ENCODE assay signal across 27 cellular contexts in genomic region chr1:188778578-188778977, GRCh38.
DNase-seq lines count a peak whose midpoint lies in the region; ATAC-seq, FAIRE-seq and TF ChIP-seq lines count a peak whose summit lies in the region.
"Had no signal": no experiment of that assay in that cellular context is flagged by ENCODE, and none has a peak within 500 bp of the region (broad histone marks: within the 10 kb centered on the region; RNA-seq: fewer than 3 reads in every experiment).

No MANE protein-coding gene starts in this region.

- no peaks in the 10 kb centered on the region for H3K36me3 ChIP-seq in breast epithelium
- no peaks in the 10 kb centered on the region for H3K36me3 ChIP-seq in PC-3 (ENCODE audit: low read depth, low read length)
- H3K36me3 ChIP-seq in endothelial cell of umbilical vein (ENCODE audit: control insufficient read depth in 2 of 2, extremely low read depth in 1 of 2, insufficient read depth in 2 of 2, low read length in 2 of 2), result no peaks in the 10 kb centered on the region
- H3K36me3 ChIP-seq in suprapubic skin, result no peaks in the 10 kb centered on the region
- H3K36me3 ChIP-seq: BLaER1 treated with 17β-estradiol and CSF1 and Interleukin-3, amounts not matched to agents 10 nM and 100 nM had no signal

- H3K27ac ChIP-seq in breast epithelium, result no peak overlapping the region
- 0 out of 2 replicates have a peak overlapping the region, but pooled peaks have one; percentile 13 for H3K27ac ChIP-seq in PC-3 (ENCODE audit: low read length)
- H3K27ac ChIP-seq in endothelial cell of umbilical vein (ENCODE audit: insufficient read depth, low read depth, low read length), result no peak overlapping the region
- H3K27ac ChIP-seq in suprapubic skin, result no peak overlapping the region
- H3K27ac ChIP-seq: BLaER1 treated with 17β-estradiol and CSF1 and Interleukin-3, amounts not matched to agents 10 nM and 100 nM; RWPE1 had no signal

- H3K4me1 ChIP-seq in breast epithelium (no peaks in the 10 kb centered on the region), PC-3 (ENCODE audit: insufficient read depth, low read length) (peaks cover 7% of the 10 kb centered on the region; the same call in 1 of the 2 replicates), endothelial cell of umbilical vein (ENCODE audit: control insufficient read depth, extremely low read depth, insufficient read depth, low read length) (no peaks in the 10 kb centered on the region), suprapubic skin (no peaks in the 10 kb centered on the region)
- H3K4me1 ChIP-seq: BLaER1 treated with 17β-estradiol and CSF1 and Interleukin-3, amounts not matched to agents 10 nM and 100 nM had no signal

- TF ChIP-seq CTCF in MCF 10A (IDR thresholded peaks at IDR 0.05; ENCODE audit: unreplicated experiment), result no peak
- TF ChIP-seq CTCF in breast epithelium (IDR thresholded peaks at IDR 0.05), result no peak
- no peak for TF ChIP-seq CTCF in PC-3 (conservative IDR thresholded peaks at IDR 0.05; ENCODE audit: low read depth, low read length)
- no peak for TF ChIP-seq CTCF in endothelial cell of umbilical vein (IDR thresholded peaks at IDR 0.05; ENCODE audit: extremely low read depth in 1 of 2, insufficient read depth in 1 of 2, low read depth in 1 of 2, low read length in 2 of 2)
- TF ChIP-seq CTCF in suprapubic skin (IDR thresholded peaks at IDR 0.05), result no peak

- H3K9me3 ChIP-seq in breast epithelium (peaks cover 0 to 3% of the 10 kb centered on the region in 2 donors), PC-3 (ENCODE audit: low read length) (no peaks in the 10 kb centered on the region), endothelial cell of umbilical vein (replicated peaks; ENCODE audit: control insufficient read depth, insufficient read depth, low read length) (no peaks in the 10 kb centered on the region), suprapubic skin (no peaks in the 10 kb centered on the region)

- no peak for TF ChIP-seq EP300 in suprapubic skin (IDR thresholded peaks at IDR 0.05)

- H3K4me1 Mint-ChIP-seq in MCF 10A (ENCODE audit: insufficient read depth, unreplicated experiment), result no peaks in the 10 kb centered on the region
- H3K4me1 Mint-ChIP-seq: T-cell had no signal

- H2AFZ ChIP-seq in PC-3 (ENCODE audit: low read length), result no peak overlapping the region
- no peak overlapping the region for H2AFZ ChIP-seq in endothelial cell of umbilical vein (ENCODE audit: low read depth, low read length)

- no peaks in the 10 kb centered on the region for H3K9me1 ChIP-seq in endothelial cell of umbilical vein (replicated peaks; ENCODE audit: control insufficient read depth, extremely low read depth, insufficient read depth, low read length)

- peak; percentile 17 for DNase-seq in MCF 10A (ENCODE audit: unreplicated experiment)
- DNase-seq in breast epithelium (ENCODE audit: low spot score in 2 of 2), result no peak
- DNase-seq in PC-3, result peak; percentile 59
- DNase-seq in endothelial cell of umbilical vein (ENCODE audit: low read depth, low spot score), result peak; percentile 53
- no peak for DNase-seq in NCI-H187 treated with DMSO at 0.1 percent for 48 hours (lab: John Stamatoyannopoulos, UW)
- no peak for DNase-seq in suprapubic skin (ENCODE audit: low spot score in 2 of 2)
- no peak for DNase-seq in GM12892 (ENCODE audit: insufficient read length)
- DNase-seq in sciatic nerve (ENCODE audit: low spot score), result no peak
- DNase-seq: AML-193; CD4-positive, alpha-beta T cell; DMS79 treated with DMSO at 0.1 percent for 48 hours; H7; KG1; NCI-H1048; NCI-H1417; NCI-H1694 treated with DMSO at 0.1 percent for 48 hours; NCI-H2081 treated with DMSO at 0.1 percent for 48 hours; NCI-H2171; NCI-H345; NCI-H526; NCI-H82; SHP77; T-cell had no signal

- H3K9me3 Mint-ChIP-seq in MCF 10A (ENCODE audit: unreplicated experiment), result no peaks in the 10 kb centered on the region

- intact Hi-C loops in MCF 10A (cut with micrococcal nuclease) (no loop called here), breast epithelium (cut with DNase I; ENCODE audit: low total_unique reads) (no loop called here), PC-3 (cut with micrococcal nuclease) (loop anchor here (10.0 kb wide), 1 partner anchor 294 kb away; no protein-coding TSS in a partner anchor), endothelial cell of umbilical vein (cut with micrococcal nuclease) (no loop called here), sciatic nerve (cut with DNase I) (no loop called here)

- H3K9ac ChIP-seq in PC-3 (ENCODE audit: low read length), result no peak overlapping the region
- H3K9ac ChIP-seq in endothelial cell of umbilical vein (replicated peaks; ENCODE audit: extremely low read depth, insufficient read depth, low read length), result no peak overlapping the region
- H3K9ac ChIP-seq: BLaER1 treated with 17β-estradiol and CSF1 and Interleukin-3, amounts not matched to agents 10 nM and 100 nM had no signal

- H3K4me2 ChIP-seq in PC-3 (ENCODE audit: low read length) (0 out of 2 replicates have a peak overlapping the region, but pooled peaks have one; percentile 22), endothelial cell of umbilical vein (ENCODE audit: insufficient read depth, low read length) (no peak overlapping the region)
- H3K4me2 ChIP-seq: BLaER1 treated with 17β-estradiol and CSF1 and Interleukin-3, amounts not matched to agents 10 nM and 100 nM had no signal

- WGBS in suprapubic skin, result 45% methylated on average over 2 of the region's 2 CpGs

- peak overlapping the region; percentile 21 for H3K27ac Mint-ChIP-seq in MCF 10A (ENCODE audit: low read depth, unreplicated experiment)
- H3K27ac Mint-ChIP-seq: CD4-positive, alpha-beta T cell; T-cell had no signal

- no TSS peak for BruUV-seq in MCF 10A (replicated peaks; lab: Mats Ljungman, UMichigan)
- no TSS peak for BruUV-seq in PC-3 (replicated peaks; lab: Mats Ljungman, UMichigan)
- no TSS peak for BruUV-seq in endothelial cell of umbilical vein (replicated peaks; lab: Mats Ljungman, UMichigan)

- POLR2A ChIA-PET in MCF 10A (lab: Yijun Ruan, JAX) (no interaction called here), PC-3 (lab: Charles Lee; ENCODE audit: unreplicated experiment) (no interaction called here), endothelial cell of umbilical vein (lab: Charles Lee) (no interaction called here)

- H3K79me2 ChIP-seq in PC-3 (ENCODE audit: low read length), result no peaks in the 10 kb centered on the region
- no peaks in the 10 kb centered on the region for H3K79me2 ChIP-seq in endothelial cell of umbilical vein (ENCODE audit: control insufficient read depth, insufficient read depth, low read length)

- CTCF ChIA-PET in MCF 10A (lab: Yijun Ruan, JAX), result interaction anchor here (0.7 kb wide), 1 partner anchor 850 kb away, joined by 3 read pairs; no protein-coding TSS in a partner anchor
- CTCF ChIA-PET in PC-3 (lab: Charles Lee), result no interaction called here
- CTCF ChIA-PET in endothelial cell of umbilical vein (lab: Charles Lee), result no interaction called here

- H3K36me3 Mint-ChIP-seq in MCF 10A (ENCODE audit: insufficient read depth, unreplicated experiment), result no peaks in the 10 kb centered on the region
- H3K36me3 Mint-ChIP-seq: T-cell had no signal

- no peaks in the 10 kb centered on the region for H3K9me2 ChIP-seq in PC-3 (replicated peaks; ENCODE audit: low read length)

- no peaks in the 10 kb centered on the region for H3K27me3 Mint-ChIP-seq in MCF 10A (ENCODE audit: insufficient read depth, unreplicated experiment)
- H3K27me3 Mint-ChIP-seq: CD4-positive, alpha-beta T cell; T-cell had no signal

- no peaks in the 10 kb centered on the region for H3F3A ChIP-seq in PC-3 (ENCODE audit: low read length, unreplicated experiment)

- H3K4me3 ChIP-seq in breast epithelium, result no peak overlapping the region
- H3K4me3 ChIP-seq in PC-3 (ENCODE audit: low read length), result no peak overlapping the region
- H3K4me3 ChIP-seq in endothelial cell of umbilical vein (replicated peaks in 1 of 3; ENCODE audit: insufficient read depth in 1 of 3, low read depth in 1 of 3, low read length in 3 of 3), result no peak overlapping the region
- no peak overlapping the region for H3K4me3 ChIP-seq in suprapubic skin
- H3K4me3 ChIP-seq: BLaER1 treated with 17β-estradiol and CSF1 and Interleukin-3, amounts not matched to agents 10 nM and 100 nM had no signal

- H3K27me3 ChIP-seq in breast epithelium, result no peaks in the 10 kb centered on the region
- no peaks in the 10 kb centered on the region for H3K27me3 ChIP-seq in PC-3 (ENCODE audit: low read length)
- no peaks in the 10 kb centered on the region for H3K27me3 ChIP-seq in endothelial cell of umbilical vein (ENCODE audit: control insufficient read depth in 2 of 2, insufficient read depth in 2 of 2, low read length in 2 of 2)
- no peaks in the 10 kb centered on the region for H3K27me3 ChIP-seq in suprapubic skin
- H3K27me3 ChIP-seq: BLaER1 treated with 17β-estradiol and CSF1 and Interleukin-3, amounts not matched to agents 10 nM and 100 nM had no signal

- ATAC-seq in PC-3 (peak; percentile 83), sciatic nerve (no peak)
- ATAC-seq: Panc1, T-cell had no signal

- dilution Hi-C loops in endothelial cell of umbilical vein (cut with MboI; ENCODE audit: extremely low pct_ligation_motif_present, low sequenced_read_pairs), result no loop called here

- TF ChIP-seq POLR2A in breast epithelium (IDR thresholded peaks at IDR 0.05) (no peak), endothelial cell of umbilical vein (IDR thresholded peaks at IDR 0.05; ENCODE audit: low read depth, low read length) (no peak), suprapubic skin (IDR thresholded peaks at IDR 0.05) (no peak), GM12892 (IDR thresholded peaks at IDR 0.05; ENCODE audit: low read depth, low read length) (no peak)

- FAIRE-seq in endothelial cell of umbilical vein (lab: Jason Lieb, UNC) (peak; percentile 49), GM12892 (lab: Jason Lieb, UNC) (no peak)
- FAIRE-seq: A204.1 had no signal

- H4K20me1 ChIP-seq in PC-3 (ENCODE audit: low read length) (no peaks in the 10 kb centered on the region), endothelial cell of umbilical vein (replicated peaks; ENCODE audit: control insufficient read depth, extremely low read depth, insufficient read depth, low read length) (no peaks in the 10 kb centered on the region)
- H4K20me1 ChIP-seq: BLaER1 treated with 17β-estradiol and CSF1 and Interleukin-3, amounts not matched to agents 10 nM and 100 nM had no signal

- no peak overlapping the region for H3K4me3 Mint-ChIP-seq in MCF 10A (ENCODE audit: unreplicated experiment)
- H3K4me3 Mint-ChIP-seq: CD4-positive, alpha-beta T cell; T-cell had no signal

TF ChIP-seq in endothelial cell of umbilical vein, 7 proteins besides CTCF, POLR2A, EP300 and RAD21:
- TF ChIP-seq FOS (IDR thresholded peaks at IDR 0.05; ENCODE audit: borderline replicate concordance, insufficient read depth, low read length) (peak; percentile 31), GATA2 (IDR thresholded peaks at IDR 0.05; ENCODE audit: insufficient read depth, insufficient read length, low read depth, low read length) (peak; percentile 21), MAX (IDR thresholded peaks at IDR 0.05; ENCODE audit: insufficient read depth, insufficient read length) (no peak)

Comparison
In these comparisons a context has a peak if more than half of its experiments do, and no peak if none do; other contexts are left out.
1. DNase-seq: peak in MCF 10A (single experiment), PC-3 (single experiment) and endothelial cell of umbilical vein (single experiment); none in breast epithelium (0 of 2), NCI-H187 treated with DMSO at 0.1 percent for 48 hours (single experiment), suprapubic skin (0 of 2), GM12892 (single experiment) and sciatic nerve (single experiment).